In the genomic region with DNA sequence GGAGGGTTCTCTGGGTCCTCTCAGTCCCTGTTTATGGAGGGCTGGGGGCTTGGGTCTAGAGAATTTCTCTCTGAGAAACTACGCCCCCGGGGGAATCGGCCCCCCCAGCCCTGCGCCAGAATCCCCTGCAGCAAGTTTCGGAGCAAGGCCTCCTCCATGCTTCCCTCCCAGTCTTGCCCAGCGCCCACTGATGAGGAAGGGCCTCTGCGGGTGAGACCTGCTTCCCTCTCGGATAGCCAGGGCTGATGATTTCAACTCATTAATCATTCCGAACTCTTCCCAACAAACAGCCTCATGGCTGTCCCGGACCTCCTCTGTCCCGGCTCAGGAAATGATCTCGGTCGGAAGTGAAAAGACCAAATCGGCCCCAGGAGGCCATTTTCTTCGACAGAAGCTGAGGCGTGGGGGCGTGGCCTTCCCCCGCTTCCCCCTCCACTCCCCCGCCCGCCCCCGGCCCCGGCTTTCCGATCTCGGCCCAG, we compare ENCODE assay signal across 8 cellular contexts. TPM values are rescaled to one million over a fixed set of nuclear protein-coding genes. Genes with fewer than 3 reads are reported as not detected.
DNase-seq lines count a peak whose midpoint lies in the region; ATAC-seq and TF ChIP-seq lines count a peak whose summit lies in the region.

No MANE protein-coding gene starts in this region.

- ATAC-seq in GM18519 (IDR thresholded peaks at IDR 0.05; ENCODE audit: low FRiP score, unreplicated experiment) = no peak

- H3K27me3 ChIP-seq in duodenal mucosa (ENCODE audit: control insufficient read depth in 1 of 2, insufficient read depth in 2 of 2, low read length in 2 of 2) (no peaks in the 10 kb centered on the region), mesenchymal stem cell (ENCODE audit: control insufficient read depth in 1 of 2, insufficient read depth in 1 of 2, low read length in 2 of 2) (no peaks in the 10 kb centered on the region)

- peaks cover 15% of the 10 kb centered on the region for H3K36me3 Mint-ChIP-seq in activated CD4-positive, alpha-beta T cell treated with anti-CD3 and anti-CD28 coated beads, Interleukin-2, amount 10 ng/mL, durations not matched to agents 7 days and 5 days (ENCODE audit: low read depth)
- no peaks in the 10 kb centered on the region for H3K36me3 Mint-ChIP-seq in IgD-negative memory B cell
- peaks cover 4% of the 10 kb centered on the region for H3K36me3 Mint-ChIP-seq in type B pancreatic cell

- peak overlapping the region in 1 of 2 experiments; percentile 79 for H3K14ac ChIP-seq in mesenchymal stem cell (ENCODE audit: low read length in 2 of 2)

- peaks cover 12% of the 10 kb centered on the region for H3K79me1 ChIP-seq in mesenchymal stem cell (replicated peaks; ENCODE audit: low read length, poor library complexity, severe bottlenecking)

- TF ChIP-seq CTCF in type B pancreatic cell (conservative IDR thresholded peaks at IDR 0.05) = no peak

- no peaks in the 10 kb centered on the region for H3K9me3 Mint-ChIP-seq in activated CD4-positive, alpha-beta T cell treated with anti-CD3 and anti-CD28 coated beads, Interleukin-2, amount 10 ng/mL, durations not matched to agents 7 days and 5 days
- H3K9me3 Mint-ChIP-seq in IgD-negative memory B cell (no peaks in the 10 kb centered on the region), type B pancreatic cell (no peaks in the 10 kb centered on the region)

- peaks cover 39 to 42% of the 10 kb centered on the region in 2 donors for H3K4me1 ChIP-seq in duodenal mucosa (ENCODE audit: control insufficient read depth in 1 of 2, insufficient read depth in 2 of 2, low read length in 2 of 2)
- peaks cover 28% of the 10 kb centered on the region for H3K4me1 ChIP-seq in mesenchymal stem cell (ENCODE audit: control insufficient read depth, insufficient read depth, low read depth, low read length)

- H3K4me1 Mint-ChIP-seq in activated CD4-positive, alpha-beta T cell treated with anti-CD3 and anti-CD28 coated beads, Interleukin-2, amount 10 ng/mL, durations not matched to agents 7 days and 5 days = peaks cover 57% of the 10 kb centered on the region
- H3K4me1 Mint-ChIP-seq in IgD-negative memory B cell (peaks cover 32 to 42% (median 38%) of the 10 kb centered on the region in 3 donors), type B pancreatic cell (ENCODE audit: unreplicated experiment) (peaks cover 40% of the 10 kb centered on the region)

- peak overlapping the region; percentile 45 for H2AK5ac ChIP-seq in mesenchymal stem cell (ENCODE audit: low read length, severe bottlenecking)

- peak overlapping the region; percentile 98 for H3K4me3 Mint-ChIP-seq in activated CD4-positive, alpha-beta T cell treated with anti-CD3 and anti-CD28 coated beads, Interleukin-2, amount 10 ng/mL, durations not matched to agents 7 days and 5 days
- peak overlapping the region; percentile 96 to 98 (median 98) for H3K4me3 Mint-ChIP-seq in IgD-negative memory B cell
- H3K4me3 Mint-ChIP-seq in type B pancreatic cell = peak overlapping the region; percentile 93

- H2BK12ac ChIP-seq in mesenchymal stem cell (ENCODE audit: low read length in 2 of 2) = peak overlapping the region in 1 of 2 experiments; percentile 17

- WGBS in mesenchymal stem cell = 11% methylated on average over 20 of the region's 24 CpGs

- H3K18ac ChIP-seq in mesenchymal stem cell (ENCODE audit: low read depth in 1 of 2, low read length in 2 of 2) = peak overlapping the region; percentile 74 to 86

- peak overlapping the region; percentile 97 for H2BK5ac ChIP-seq in mesenchymal stem cell (ENCODE audit: low read depth, low read length, poor library complexity, severe bottlenecking)

- H3K9me3 ChIP-seq in SK-N-MC (ENCODE audit: low read depth, low read length) (no peaks in the 10 kb centered on the region), duodenal mucosa (ENCODE audit: control insufficient read depth in 1 of 2, low read length in 2 of 2) (no peaks in the 10 kb centered on the region), mesenchymal stem cell (ENCODE audit: control insufficient read depth, low read length) (no peaks in the 10 kb centered on the region)

- H2BK120ac ChIP-seq in mesenchymal stem cell (ENCODE audit: low read depth, low read length) = peak overlapping the region; percentile 71

- peak overlapping the region; percentile 98 for H4K8ac ChIP-seq in mesenchymal stem cell (ENCODE audit: low read length)

- no peaks in the 10 kb centered on the region for H3K27me3 Mint-ChIP-seq in activated CD4-positive, alpha-beta T cell treated with anti-CD3 and anti-CD28 coated beads, Interleukin-2, amount 10 ng/mL, durations not matched to agents 7 days and 5 days
- H3K27me3 Mint-ChIP-seq in IgD-negative memory B cell (no peaks in the 10 kb centered on the region), type B pancreatic cell (peaks cover 10% of the 10 kb centered on the region)

- peak overlapping the region; percentile 92 for H4K91ac ChIP-seq in mesenchymal stem cell (ENCODE audit: low read length)

- H3K4ac ChIP-seq in mesenchymal stem cell (ENCODE audit: low read depth in 1 of 2, low read length in 2 of 2) = peak overlapping the region; percentile 73 to 99

- peak overlapping the region; percentile 100 for H3K9ac ChIP-seq in SK-N-MC (ENCODE audit: insufficient read length)
- H3K9ac ChIP-seq in duodenal mucosa (ENCODE audit: low read depth in 1 of 2, low read length in 2 of 2) = peak overlapping the region; percentile 87 to 94
- H3K9ac ChIP-seq in mesenchymal stem cell (ENCODE audit: low read length) = peak overlapping the region; percentile 97

- H2AFZ ChIP-seq in mesenchymal stem cell (ENCODE audit: low read depth, low read length) = no peak overlapping the region

- H3K36me3 ChIP-seq in SK-N-MC (ENCODE audit: insufficient read depth, low read length) (no peaks in the 10 kb centered on the region), duodenal mucosa (ENCODE audit: control insufficient read depth in 1 of 2, insufficient read depth in 2 of 2, low read length in 2 of 2) (no peaks in the 10 kb centered on the region), mesenchymal stem cell (ENCODE audit: control insufficient read depth in 1 of 2, insufficient read depth in 2 of 2, low read depth in 1 of 2, low read length in 2 of 2) (peaks cover 0 to 14% of the 10 kb centered on the region in 2 experiments)

- peak; percentile 80 for DNase-seq in activated CD4-positive, alpha-beta T cell treated with anti-CD3 and anti-CD28 coated beads, Interleukin-2, amount 10 ng/mL, durations not matched to agents 7 days and 5 days
- DNase-seq in activated CD4-positive, alpha-beta T cell treated with anti-CD3 and anti-CD28 coated beads, Interleukin-2, amount 50 U/mL, for 4 hours = no peak
- DNase-seq in SK-N-MC (ENCODE audit: low read depth, low spot score) (no peak), mesenchymal stem cell (no peak), type B pancreatic cell (ENCODE audit: extremely low spot score, unreplicated experiment) (no peak)

- peak overlapping the region; percentile 69 for H3K4me2 ChIP-seq in mesenchymal stem cell (ENCODE audit: low read length, poor library complexity, severe bottlenecking)

- peak overlapping the region; percentile 100 for H3K27ac ChIP-seq in SK-N-MC
- H3K27ac ChIP-seq in duodenal mucosa (ENCODE audit: low read depth, low read length) = peak overlapping the region; percentile 95
- H3K27ac ChIP-seq in mesenchymal stem cell (ENCODE audit: low read length, poor library complexity, severe bottlenecking) = peak overlapping the region; percentile 98

- no peak overlapping the region for H2BK15ac ChIP-seq in mesenchymal stem cell (ENCODE audit: low read depth, poor library complexity, severe bottlenecking)

- H3K4me3 ChIP-seq in SK-N-MC = peak overlapping the region; percentile 88
- peak overlapping the region; percentile 84 to 89 for H3K4me3 ChIP-seq in duodenal mucosa (ENCODE audit: low read depth in 1 of 2, low read length in 2 of 2)
- H3K4me3 ChIP-seq in mesenchymal stem cell (ENCODE audit: insufficient read depth in 1 of 2, low read depth in 1 of 2, low read length in 2 of 2) = peak overlapping the region; percentile 68 to 82

- CTCF ChIA-PET in activated CD4-positive, alpha-beta T cell treated with anti-CD3 and anti-CD28 coated beads, Interleukin-2, amount 10 ng/mL, durations not matched to agents 7 days and 5 days (lab: Charles Lee) = interaction anchor here (1.0 to 11.0 kb wide), 3 partner anchors 11 to 90 kb away, joined by 3 to 203 read pairs (median 154); partner anchors contain the start of genes ACBD4 and HEXIM2

- H3K27ac Mint-ChIP-seq in activated CD4-positive, alpha-beta T cell treated with anti-CD3 and anti-CD28 coated beads, Interleukin-2, amount 10 ng/mL, durations not matched to agents 7 days and 5 days = peak overlapping the region; percentile 100
- H3K27ac Mint-ChIP-seq in IgD-negative memory B cell = peak overlapping the region; percentile 100
- H3K27ac Mint-ChIP-seq in type B pancreatic cell = peak overlapping the region; percentile 100

- POLR2A ChIA-PET in activated CD4-positive, alpha-beta T cell treated with anti-CD3 and anti-CD28 coated beads, Interleukin-2, amount 10 ng/mL, durations not matched to agents 7 days and 5 days (lab: Charles Lee) = interaction anchor here (0.7 to 1.6 kb wide), 3 partner anchors 12 to 165 kb away, joined by 3 to 4 read pairs (median 4); partner anchors contain the start of gene ACBD4

- peak overlapping the region in 1 of 2 experiments; percentile 66 for H3K23ac ChIP-seq in mesenchymal stem cell (ENCODE audit: low read length in 2 of 2)

RNA-seq across cellular contexts. Expression of gene HEXIM1, which starts 1.1 kb away (rescaled TPM):
- total RNA-seq in activated CD4-positive, alpha-beta T cell treated with anti-CD3 and anti-CD28 coated beads, Interleukin-2, amount 10 ng/mL, durations not matched to agents 7 days and 5 days = 10 to 100 TPM; 30.5 TPM
- 3.6 TPM for polyA plus RNA-seq in IgD-negative memory B cell
- polyA plus RNA-seq in mesenchymal stem cell (2013, experiment 1 of 2) = 23.8 TPM
- polyA plus RNA-seq in mesenchymal stem cell (2013, experiment 2 of 2) = 23.7 TPM
- 27.5 and 34.5 TPM in 2 replicates for total RNA-seq in type B pancreatic cell (ENCODE audit: low replicate concordance)

RNA-seq across cellular contexts. Expression of gene ACBD4, which starts 11.7 kb away (rescaled TPM):
- total RNA-seq in activated CD4-positive, alpha-beta T cell treated with anti-CD3 and anti-CD28 coated beads, Interleukin-2, amount 10 ng/mL, durations not matched to agents 7 days and 5 days = 10 to 100 TPM; 18.4 to 19.7 TPM
- 17.6 TPM for polyA plus RNA-seq in IgD-negative memory B cell
- polyA plus RNA-seq in mesenchymal stem cell (2013, experiment 1 of 2) = 3.8 TPM
- polyA plus RNA-seq in mesenchymal stem cell (2013, experiment 2 of 2) = 4.1 TPM
- 9.8 and 11.5 TPM in 2 replicates for total RNA-seq in type B pancreatic cell (ENCODE audit: low replicate concordance)

RNA-seq across cellular contexts. Expression of gene HEXIM2, which starts 14.5 kb away (rescaled TPM):
- total RNA-seq in activated CD4-positive, alpha-beta T cell treated with anti-CD3 and anti-CD28 coated beads, Interleukin-2, amount 10 ng/mL, durations not matched to agents 7 days and 5 days = 1 to 10 TPM; 5.3 to 8.4 TPM
- 6.3 TPM for polyA plus RNA-seq in IgD-negative memory B cell
- polyA plus RNA-seq in mesenchymal stem cell (2013, experiment 1 of 2) = 2.2 TPM
- 2.6 TPM for polyA plus RNA-seq in mesenchymal stem cell (2013, experiment 2 of 2)
- 5.3 and 11.5 TPM in 2 replicates for total RNA-seq in type B pancreatic cell (ENCODE audit: low replicate concordance)

RNA-seq across cellular contexts. Expression of gene PLCD3, which starts 14.8 kb away (rescaled TPM):
- 1 to 10 TPM; 3.0 to 4.1 TPM for total RNA-seq in activated CD4-positive, alpha-beta T cell treated with anti-CD3 and anti-CD28 coated beads, Interleukin-2, amount 10 ng/mL, durations not matched to agents 7 days and 5 days
- polyA plus RNA-seq in IgD-negative memory B cell = not detected
- polyA plus RNA-seq in mesenchymal stem cell (2013, experiment 1 of 2) = 63.5 TPM
- polyA plus RNA-seq in mesenchymal stem cell (2013, experiment 2 of 2) = 58.4 TPM
- 45.8 and 56.1 TPM in 2 replicates for total RNA-seq in type B pancreatic cell (ENCODE audit: low replicate concordance)
